ENCODE assay signal across 18 cellular contexts in the genomic region with DNA sequence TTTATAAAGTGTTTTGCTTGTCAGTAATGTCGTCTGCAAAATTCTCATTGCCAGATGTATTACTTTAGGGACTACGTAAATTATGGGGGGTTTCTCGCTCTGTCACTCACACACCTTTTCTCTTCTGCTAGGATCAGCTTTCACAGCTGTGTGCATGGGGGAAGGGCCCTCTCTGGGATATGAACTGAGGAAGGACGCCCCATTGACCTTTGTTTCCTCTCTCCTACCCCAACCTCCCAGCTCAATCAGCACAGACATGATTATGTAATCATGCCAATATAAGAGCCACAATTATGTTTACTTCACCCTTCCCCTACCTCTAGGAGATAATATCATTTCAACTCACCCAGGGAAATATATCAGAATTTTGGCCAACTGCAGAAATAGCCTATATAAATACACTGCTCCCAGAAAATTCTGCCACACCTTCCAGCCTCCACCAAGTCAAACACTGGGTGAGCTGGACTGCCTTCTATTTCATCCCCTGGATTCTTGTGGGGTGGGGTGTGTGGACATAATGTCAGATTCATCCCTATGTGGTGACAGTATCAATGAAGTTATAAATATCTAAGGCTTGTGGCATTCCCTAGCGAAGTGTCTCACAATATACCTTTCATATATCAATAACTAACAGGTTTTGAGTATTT.
"Had no signal": no experiment of that assay in that cellular context is flagged by ENCODE, and none has a peak within 500 bp of the region (broad histone marks: within the 10 kb centered on the region; RNA-seq: fewer than 3 reads in every experiment).

No MANE protein-coding gene starts in this region.

- FAIRE-seq: keratinocyte had no signal

- H3K4me1 Mint-ChIP-seq: activated naive CD4-positive, alpha-beta T cell treated with anti-CD3 and anti-CD28 coated beads, Interleukin-2, amount 10 ng/mL, durations not matched to agents 7 days and 5 days; natural killer cell had no signal

- H3K27ac ChIP-seq: epithelial cell of prostate, heart right ventricle had no signal

- DNase-seq: activated CD4-positive, alpha-beta T cell treated with anti-CD3 and anti-CD28 coated beads, Interleukin-2, amount 50 U/mL, for 48 hours; activated effector memory CD4-positive, alpha-beta T cell treated with anti-CD3 and anti-CD28 coated beads, Interleukin-2, amount 50 U/mL, for 16 hours; activated naive CD4-positive, alpha-beta T cell treated with anti-CD3 and anti-CD28 coated beads, Interleukin-2, amount 10 ng/mL, durations not matched to agents 7 days and 5 days; amygdala; cerebellar nuclear complex; cortex of kidney; heart right ventricle; natural killer cell; retina; stimulated activated CD4-positive, alpha-beta T cell treated with anti-CD3 and anti-CD28 coated beads, Interleukin-12 subunit alpha, Interleukin-12 subunit beta, amount 100 ng/mL, for 4 hours; stimulated activated CD4-positive, alpha-beta T cell treated with anti-CD3 and anti-CD28 coated beads, Interleukin-4, amount 100 ng/mL, for 4 hours; stimulated activated naive CD8-positive, alpha-beta T cell treated with anti-CD3 and anti-CD28 coated beads, Interleukin-15, Interleukin-2, amounts not matched to agents 100 U/mL and 50 U/mL, for 24 hours; T-helper 9 cell had no signal

- H3K4me3 Mint-ChIP-seq: activated naive CD4-positive, alpha-beta T cell treated with anti-CD3 and anti-CD28 coated beads, Interleukin-2, amount 10 ng/mL, durations not matched to agents 7 days and 5 days; natural killer cell; WTC11 had no signal

- H3K27me3 ChIP-seq: heart right ventricle had no signal

- H3K4me1 ChIP-seq: heart right ventricle had no signal

- H3K36me3 Mint-ChIP-seq: activated naive CD4-positive, alpha-beta T cell treated with anti-CD3 and anti-CD28 coated beads, Interleukin-2, amount 10 ng/mL, durations not matched to agents 7 days and 5 days; natural killer cell; WTC11 had no signal

- H3K9me3 ChIP-seq: heart right ventricle had no signal

- H3K4me3 ChIP-seq: heart right ventricle, lung had no signal

- ATAC-seq: heart right ventricle; natural killer cell; stimulated activated naive CD8-positive, alpha-beta T cell treated with anti-CD3 and anti-CD28 coated beads, Interleukin-15, Interleukin-2, amounts not matched to agents 100 U/mL and 50 U/mL, for 24 hours; WTC11 had no signal

- H3K27me3 Mint-ChIP-seq: activated naive CD4-positive, alpha-beta T cell treated with anti-CD3 and anti-CD28 coated beads, Interleukin-2, amount 10 ng/mL, durations not matched to agents 7 days and 5 days had no signal

- H3K27ac Mint-ChIP-seq: activated naive CD4-positive, alpha-beta T cell treated with anti-CD3 and anti-CD28 coated beads, Interleukin-2, amount 10 ng/mL, durations not matched to agents 7 days and 5 days; natural killer cell; progenitor cell of endocrine pancreas; WTC11 had no signal

- H3K9me3 Mint-ChIP-seq: activated naive CD4-positive, alpha-beta T cell treated with anti-CD3 and anti-CD28 coated beads, Interleukin-2, amount 10 ng/mL, durations not matched to agents 7 days and 5 days; WTC11 had no signal

- H3K36me3 ChIP-seq: heart right ventricle had no signal
